In the genomic region with DNA sequence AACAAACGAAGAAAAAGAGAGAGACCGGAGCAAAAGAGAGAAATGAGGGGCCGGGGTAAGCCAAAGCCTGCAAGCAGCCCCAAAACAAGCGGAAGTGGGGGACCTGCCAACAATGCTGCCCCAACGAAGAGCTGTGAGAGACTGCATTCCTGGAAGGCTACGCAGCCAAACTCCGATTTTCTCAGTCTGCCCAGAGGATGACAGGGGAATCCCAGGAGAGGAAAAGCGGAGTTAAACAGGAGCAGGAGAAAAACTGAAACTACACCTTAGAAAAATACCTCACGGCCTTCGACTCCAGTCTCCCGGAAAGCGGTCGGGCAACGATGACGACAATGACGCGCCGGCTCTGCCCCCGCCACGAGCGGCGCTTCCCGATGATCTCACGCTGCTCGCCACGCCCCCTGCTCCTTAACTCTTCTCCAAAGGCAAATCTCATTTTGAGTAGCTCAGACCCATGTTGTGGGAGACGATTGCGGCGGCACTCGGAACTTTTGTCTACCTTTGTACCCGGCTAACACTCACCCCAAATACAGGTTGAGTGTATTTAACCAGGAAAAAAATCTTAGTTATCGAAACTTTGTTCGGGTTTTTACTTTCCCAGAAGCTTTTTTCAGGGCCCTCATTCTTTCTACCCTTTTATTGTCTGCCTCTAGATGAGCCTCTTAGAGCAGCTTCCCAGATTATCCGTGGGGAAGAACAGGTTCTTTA, we compare ENCODE assay signal across 8 cellular contexts. TPM values are rescaled to one million over a fixed set of nuclear protein-coding genes. Genes with fewer than 3 reads are reported as not detected.
DNase-seq lines count a peak whose midpoint lies in the region; ATAC-seq and TF ChIP-seq lines count a peak whose summit lies in the region.

A gene with protein sequence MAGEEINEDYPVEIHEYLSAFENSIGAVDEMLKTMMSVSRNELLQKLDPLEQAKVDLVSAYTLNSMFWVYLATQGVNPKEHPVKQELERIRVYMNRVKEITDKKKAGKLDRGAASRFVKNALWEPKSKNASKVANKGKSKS (minus strand): TSS at position 325 of the 708 bp plus-strand sequence. CDS start 15,694 bp downstream, outside the sequence.

- H3K4me3 ChIP-seq in CD4-positive, alpha-beta memory T cell (ENCODE audit: low read length in 2 of 2): peak within 1 kb of the TSS; percentile 93 to 100
- peak within 1 kb of the TSS; percentile 96 for H3K4me3 ChIP-seq in lung

- peak; percentile 89 to 92 (median 90) for DNase-seq in CD4-positive, alpha-beta memory T cell
- peak; percentile 52 for DNase-seq in HS-27A (ENCODE audit: low read depth)
- peak; percentile 20 for DNase-seq in NK-92 (lab: John Stamatoyannopoulos, UW; ENCODE audit: unreplicated experiment)
- peak; percentile 86 to 90 for DNase-seq in activated CD8-positive, alpha-beta memory T cell treated with anti-CD3 and anti-CD28 coated beads for 1 hour (ENCODE audit: extremely low read depth in 1 of 2, low read depth in 1 of 2)
- DNase-seq in effector CD8-positive, alpha-beta T cell (lab: John Stamatoyannopoulos, UW): peak; percentile 88
- peak; percentile 96 for DNase-seq in lung (ENCODE audit: low spot score)
- DNase-seq in stimulated activated CD4-positive, alpha-beta T cell treated with anti-CD3 and anti-CD28 coated beads, TNF-alpha, amount 100 ng/mL, for 4 hours (ENCODE audit: low read depth in 3 of 3): peak; percentile 85 to 88 (median 86)

- peaks cover 44% of the 10 kb centered on the region for H3K4me1 ChIP-seq in CD4-positive, alpha-beta memory T cell (ENCODE audit: insufficient read depth, low read length)
- peaks cover 5 to 27% of the 10 kb centered on the region in 2 donors for H3K4me1 ChIP-seq in lung (ENCODE audit: control insufficient read depth in 2 of 2, insufficient read depth in 2 of 2, low read length in 2 of 2)

- H3K27ac Mint-ChIP-seq in CD4-positive, alpha-beta memory T cell: peak within 1 kb of the TSS; percentile 89 to 99 (median 98)

- 0 to 1% methylated on average over 34 of the region's 34 CpGs for WGBS in lung, 2 donors

- H3K9me3 Mint-ChIP-seq in CD4-positive, alpha-beta memory T cell: peaks cover 0 to 3% (median 0%) of the 10 kb centered on the region in 8 donors

- H3K9me3 ChIP-seq in CD4-positive, alpha-beta memory T cell (ENCODE audit: control insufficient read depth in 1 of 2, low read length in 2 of 2): no peaks in the 10 kb centered on the region
- no peaks in the 10 kb centered on the region for H3K9me3 ChIP-seq in lung (ENCODE audit: control insufficient read depth in 2 of 2, insufficient read depth in 1 of 2, low read length in 1 of 2)

- no peak for TF ChIP-seq CTCF in lung (IDR thresholded peaks at IDR 0.05; ENCODE audit: control extremely low read depth, extremely low read depth)

- CTCF ChIA-PET in CD4-positive, alpha-beta memory T cell (lab: Charles Lee; ENCODE audit: partially characterized antibody): interaction anchor here (0.9 to 1.5 kb wide), 2 partner anchors 95 to 228 kb away, joined by 3 to 4 read pairs; a partner anchor contains a TSS

- H3K36me3 ChIP-seq in CD4-positive, alpha-beta memory T cell (ENCODE audit: insufficient read depth, low read length): no peaks in the 10 kb centered on the region
- no peaks in the 10 kb centered on the region for H3K36me3 ChIP-seq in lung (ENCODE audit: control insufficient read depth in 2 of 2, insufficient read depth in 2 of 2, low read length in 2 of 2)

- H3K4me1 Mint-ChIP-seq in CD4-positive, alpha-beta memory T cell: peaks cover 32 to 52% (median 38%) of the 10 kb centered on the region in 4 donors

- intact Hi-C loops in CD4-positive, alpha-beta memory T cell (cut with micrococcal nuclease): loop anchor here (1.0 to 2.0 kb wide), 3 partner anchors 94 to 666 kb away; a partner anchor contains a TSS

- ATAC-seq in GM19463 (IDR thresholded peaks at IDR 0.05; ENCODE audit: unreplicated experiment) (peak; percentile 96), lung (ENCODE audit: insufficient read depth, low FRiP score) (peak; percentile 100)

- H3K27me3 Mint-ChIP-seq in CD4-positive, alpha-beta memory T cell: peaks cover 6 to 9% of the 10 kb centered on the region in 2 donors

- POLR2A ChIA-PET in CD4-positive, alpha-beta memory T cell (lab: Charles Lee; ENCODE audit: partially characterized antibody): interaction anchor here (0.7 to 1.8 kb wide), 4 partner anchors 12 to 1374 kb away, joined by 3 to 12 read pairs (median 3); a partner anchor contains a TSS

- peak within 1 kb of the TSS; percentile 98 for H3K27ac ChIP-seq in CD4-positive, alpha-beta memory T cell (ENCODE audit: low read depth, low read length)
- H3K27ac ChIP-seq in lung (ENCODE audit: low read depth in 1 of 2, low read length in 1 of 2): peak within 1 kb of the TSS; percentile 69 to 99

- peak within 1 kb of the TSS; percentile 95 to 98 (median 96) for H3K4me3 Mint-ChIP-seq in CD4-positive, alpha-beta memory T cell

- no peaks in the 10 kb centered on the region for H3K27me3 ChIP-seq in CD4-positive, alpha-beta memory T cell (ENCODE audit: insufficient read depth, low read length)
- H3K27me3 ChIP-seq in lung (ENCODE audit: control insufficient read depth, insufficient read depth): no peaks in the 10 kb centered on the region

- H3K36me3 Mint-ChIP-seq in CD4-positive, alpha-beta memory T cell: peaks cover 2 to 11% of the 10 kb centered on the region in 2 donors

RNA-seq across cellular contexts. Expression of the gene that starts here (rescaled TPM):
- total RNA-seq in CD4-positive, alpha-beta memory T cell: 10 to 100 TPM; 12.4 to 13.4 TPM
- polyA plus RNA-seq in CD4-positive, alpha-beta memory T cell: 10 to 100 TPM in 1 of 2 donors, 1 to 10 TPM in 1; 5.2 to 22.7 TPM
- 10 to 100 TPM; 16.5 to 35.7 TPM for total RNA-seq in lung
- polyA plus RNA-seq in lung: 10 to 100 TPM; 12.9 to 38.3 TPM

Comparison
In these comparisons a context has a peak if more than half of its experiments do, and no peak if none do; other contexts are left out.
1. Peak in every context shown above with its lines: DNase-seq, ATAC-seq, H3K4me3 ChIP-seq and H3K27ac ChIP-seq.
2. DNase-seq: peak in every context shown above with its lines; median percentile 96 in lung; 90 in CD4-positive, alpha-beta memory T cell; 88 in activated CD8-positive, alpha-beta memory T cell treated with anti-CD3 and anti-CD28 coated beads for 1 hour; 88 in effector CD8-positive, alpha-beta T cell; 86 in stimulated activated CD4-positive, alpha-beta T cell treated with anti-CD3 and anti-CD28 coated beads, TNF-alpha, amount 100 ng/mL, for 4 hours; 52 in HS-27A; 20 in NK-92.